Comparison of ENCODE assay signal across 29 cellular contexts in the genomic region with DNA sequence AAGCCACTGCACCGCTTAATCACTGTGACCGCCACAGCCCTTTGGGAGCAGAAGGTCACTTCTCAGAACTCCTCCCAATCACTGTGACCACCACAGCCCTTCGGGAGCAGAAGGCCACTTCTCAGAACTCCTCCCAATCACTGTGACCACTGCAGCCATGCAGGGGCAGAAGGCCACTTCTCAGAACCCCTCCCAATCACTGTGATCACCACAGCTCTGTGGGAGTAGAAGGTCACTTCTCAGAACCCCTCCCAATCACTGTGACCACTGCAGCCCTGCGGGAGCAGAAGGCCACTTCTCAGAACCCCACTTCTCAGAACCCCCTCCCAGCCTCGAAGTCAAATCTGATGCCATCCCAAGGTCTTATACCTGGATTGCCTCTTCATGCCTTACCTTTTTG. TPM values are rescaled to one million over a fixed set of nuclear protein-coding genes. Genes with fewer than 3 reads are reported as not detected.
"Had no signal": no experiment of that assay in that cellular context is flagged by ENCODE, and none has a peak within 500 bp of the region (broad histone marks: within the 10 kb centered on the region; RNA-seq: fewer than 3 reads in every experiment).

No MANE protein-coding gene starts in this region.

- H3K27me3 ChIP-seq: ovary, spleen, stomach, thyroid gland, upper lobe of left lung, uterus had no signal

- H3K9me3 ChIP-seq: neutrophil, ovary, psoas muscle, spleen, stomach, thoracic aorta, thyroid gland, upper lobe of left lung, uterus had no signal

- H3K27ac ChIP-seq: neutrophil, ovary, parathyroid adenoma, psoas muscle, skin epidermis, spleen, stomach, thoracic aorta, tibial nerve, upper lobe of left lung, uterus had no signal

- H3K4me2 ChIP-seq: smooth muscle cell had no signal

- H3K79me2 ChIP-seq: parathyroid adenoma had no signal

- H3K9ac ChIP-seq: parathyroid adenoma had no signal

- H3K4me3 ChIP-seq: ovary, psoas muscle, skin epidermis, smooth muscle cell, spleen, stomach, thoracic aorta, thyroid gland, tibial nerve, upper lobe of left lung, uterus had no signal

- H2AFZ ChIP-seq: parathyroid adenoma had no signal

- ATAC-seq: naive thymus-derived CD4-positive, alpha-beta T cell; natural killer cell; psoas muscle; right cardiac atrium; sciatic nerve; stimulated activated effector memory CD8-positive, alpha-beta T cell treated with anti-CD3 and anti-CD28 coated beads, Interleukin-12 subunit alpha, Interleukin-12 subunit beta, amount 100 ng/mL, for 72 hours; stimulated activated naive B cell treated with anti-CD40 and anti-IgM and Interleukin-4, amounts not matched to agents 10 μg/mL and 1 μg/mL and 100 μg/mL, for 72 hours had no signal

- H3K4me1 ChIP-seq: parathyroid adenoma, psoas muscle, stomach, uterus had no signal

- DNase-seq: naive thymus-derived CD4-positive, alpha-beta T cell; natural killer cell; nucleus accumbens; ovary; posterior cingulate gyrus; psoas muscle; right cardiac atrium; spleen; stimulated activated CD4-positive, alpha-beta T cell treated with anti-CD3 and anti-CD28 coated beads, Interleukin-12 subunit alpha, Interleukin-12 subunit beta, amount 100 ng/mL, for 4 hours; stimulated activated CD4-positive, alpha-beta T cell treated with anti-CD3 and anti-CD28 coated beads, Interleukin-1b, Interleukin-23, amount 100 ng/mL, for 48 hours; stimulated activated CD4-positive, alpha-beta T cell treated with anti-CD3 and anti-CD28 coated beads, Interleukin-4, amount 100 ng/mL, for 24 hours; stimulated activated naive B cell treated with anti-CD40 and anti-IgM and Interleukin-4, amounts not matched to agents 10 μg/mL and 1 μg/mL and 100 μg/mL, for 72 hours; stimulated activated naive CD4-positive, alpha-beta T cell treated with Interleukin-2 at 50 U/mL for 16 hours; stomach; trophoblast cell; upper lobe of left lung; uterus had no signal

- H3K36me3 ChIP-seq: neutrophil, ovary, spleen, stomach, thoracic aorta, thyroid gland, tibial nerve, upper lobe of left lung, uterus had no signal

RNA-seq across cellular contexts. Expression of a gene that starts 56.8 kb away (rescaled TPM):
- total RNA-seq: naive thymus-derived CD4-positive, alpha-beta T cell; natural killer cell; neural crest cell; progenitor cell of endocrine pancreas; psoas muscle; right cardiac atrium; sciatic nerve; smooth muscle cell; stomach; thoracic aorta; urinary bladder; uterus had no signal
- polyA plus RNA-seq: naive thymus-derived CD4-positive, alpha-beta T cell; psoas muscle; right cardiac atrium; smooth muscle cell had no signal
